1 cellular context compared by ENCODE assay signal in the genomic region with DNA sequence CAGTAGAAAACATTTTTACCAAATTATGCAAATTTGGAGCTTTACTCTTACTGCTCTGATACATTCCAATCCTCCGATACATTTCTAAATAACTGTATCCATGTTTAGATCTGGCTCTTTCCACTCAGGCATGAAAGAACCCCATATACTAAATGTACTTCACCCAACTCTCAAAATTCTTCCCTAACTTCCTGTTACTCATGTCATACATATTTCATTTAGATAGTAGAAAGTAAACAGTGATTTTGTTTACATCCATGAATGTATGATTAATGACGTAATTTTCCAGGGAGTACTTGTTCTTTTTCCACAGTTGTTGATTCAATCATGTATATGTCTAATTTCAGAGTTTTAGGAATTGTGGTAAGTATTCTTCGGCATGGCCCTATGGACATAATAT.
TF ChIP-seq lines count a peak whose summit lies in the region.

No MANE protein-coding gene starts in this region.

TF ChIP-seq in HepG2, 621 proteins besides CTCF, POLR2A, EP300 and RAD21 (continued from another document):
- no peak for TF ChIP-seq ZNF232 (CRISPR knock-in tag; IDR thresholded peaks at IDR 0.05; ENCODE audit: borderline replicate concordance)
- no peak for TF ChIP-seq SMC3 (IDR thresholded peaks at IDR 0.05; ENCODE audit: low read length)
- TF ChIP-seq, protein P1, sequence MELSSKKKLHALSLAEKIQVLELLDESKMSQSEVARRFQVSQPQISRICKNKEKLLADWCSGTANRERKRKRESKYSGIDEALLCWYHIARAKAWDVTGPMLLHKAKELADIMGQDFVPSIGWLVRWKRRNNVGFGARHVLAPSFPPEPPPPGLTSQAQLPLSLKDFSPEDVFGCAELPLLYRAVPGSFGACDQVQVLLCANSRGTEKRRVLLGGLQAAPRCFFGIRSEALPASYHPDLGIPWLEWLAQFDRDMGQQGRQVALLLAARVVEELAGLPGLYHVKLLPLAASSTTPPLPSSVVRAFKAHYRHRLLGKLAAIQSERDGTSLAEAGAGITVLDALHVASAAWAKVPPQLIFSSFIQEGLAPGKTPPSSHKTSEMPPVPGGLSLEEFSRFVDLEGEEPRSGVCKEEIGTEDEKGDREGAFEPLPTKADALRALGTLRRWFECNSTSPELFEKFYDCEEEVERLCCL (CRISPR knock-in tag; IDR thresholded peaks at IDR 0.05; ENCODE audit: borderline replicate concordance): no peak
- no peak for TF ChIP-seq ZNF777 (CRISPR knock-in tag; IDR thresholded peaks at IDR 0.05)
- TF ChIP-seq ZNF234 (CRISPR knock-in tag; conservative IDR thresholded peaks at IDR 0.05): no peak
- no peak for TF ChIP-seq ZNF33B (CRISPR knock-in tag; IDR thresholded peaks at IDR 0.05)
- peak; percentile 40; the same call in 1 of the 2 replicates for TF ChIP-seq CREB1 (IDR thresholded peaks at IDR 0.05)
- TF ChIP-seq CREB1 (CRISPR knock-in tag; IDR thresholded peaks at IDR 0.05): no peak
- TF ChIP-seq, protein P2, sequence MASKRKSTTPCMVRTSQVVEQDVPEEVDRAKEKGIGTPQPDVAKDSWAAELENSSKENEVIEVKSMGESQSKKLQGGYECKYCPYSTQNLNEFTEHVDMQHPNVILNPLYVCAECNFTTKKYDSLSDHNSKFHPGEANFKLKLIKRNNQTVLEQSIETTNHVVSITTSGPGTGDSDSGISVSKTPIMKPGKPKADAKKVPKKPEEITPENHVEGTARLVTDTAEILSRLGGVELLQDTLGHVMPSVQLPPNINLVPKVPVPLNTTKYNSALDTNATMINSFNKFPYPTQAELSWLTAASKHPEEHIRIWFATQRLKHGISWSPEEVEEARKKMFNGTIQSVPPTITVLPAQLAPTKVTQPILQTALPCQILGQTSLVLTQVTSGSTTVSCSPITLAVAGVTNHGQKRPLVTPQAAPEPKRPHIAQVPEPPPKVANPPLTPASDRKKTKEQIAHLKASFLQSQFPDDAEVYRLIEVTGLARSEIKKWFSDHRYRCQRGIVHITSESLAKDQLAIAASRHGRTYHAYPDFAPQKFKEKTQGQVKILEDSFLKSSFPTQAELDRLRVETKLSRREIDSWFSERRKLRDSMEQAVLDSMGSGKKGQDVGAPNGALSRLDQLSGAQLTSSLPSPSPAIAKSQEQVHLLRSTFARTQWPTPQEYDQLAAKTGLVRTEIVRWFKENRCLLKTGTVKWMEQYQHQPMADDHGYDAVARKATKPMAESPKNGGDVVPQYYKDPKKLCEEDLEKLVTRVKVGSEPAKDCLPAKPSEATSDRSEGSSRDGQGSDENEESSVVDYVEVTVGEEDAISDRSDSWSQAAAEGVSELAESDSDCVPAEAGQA (IDR thresholded peaks at IDR 0.05; ENCODE audit: low read depth): no peak
- TF ChIP-seq, protein P2 (CRISPR knock-in tag; IDR thresholded peaks at IDR 0.05; ENCODE audit: borderline replicate concordance): no peak
- TF ChIP-seq, protein P3, sequence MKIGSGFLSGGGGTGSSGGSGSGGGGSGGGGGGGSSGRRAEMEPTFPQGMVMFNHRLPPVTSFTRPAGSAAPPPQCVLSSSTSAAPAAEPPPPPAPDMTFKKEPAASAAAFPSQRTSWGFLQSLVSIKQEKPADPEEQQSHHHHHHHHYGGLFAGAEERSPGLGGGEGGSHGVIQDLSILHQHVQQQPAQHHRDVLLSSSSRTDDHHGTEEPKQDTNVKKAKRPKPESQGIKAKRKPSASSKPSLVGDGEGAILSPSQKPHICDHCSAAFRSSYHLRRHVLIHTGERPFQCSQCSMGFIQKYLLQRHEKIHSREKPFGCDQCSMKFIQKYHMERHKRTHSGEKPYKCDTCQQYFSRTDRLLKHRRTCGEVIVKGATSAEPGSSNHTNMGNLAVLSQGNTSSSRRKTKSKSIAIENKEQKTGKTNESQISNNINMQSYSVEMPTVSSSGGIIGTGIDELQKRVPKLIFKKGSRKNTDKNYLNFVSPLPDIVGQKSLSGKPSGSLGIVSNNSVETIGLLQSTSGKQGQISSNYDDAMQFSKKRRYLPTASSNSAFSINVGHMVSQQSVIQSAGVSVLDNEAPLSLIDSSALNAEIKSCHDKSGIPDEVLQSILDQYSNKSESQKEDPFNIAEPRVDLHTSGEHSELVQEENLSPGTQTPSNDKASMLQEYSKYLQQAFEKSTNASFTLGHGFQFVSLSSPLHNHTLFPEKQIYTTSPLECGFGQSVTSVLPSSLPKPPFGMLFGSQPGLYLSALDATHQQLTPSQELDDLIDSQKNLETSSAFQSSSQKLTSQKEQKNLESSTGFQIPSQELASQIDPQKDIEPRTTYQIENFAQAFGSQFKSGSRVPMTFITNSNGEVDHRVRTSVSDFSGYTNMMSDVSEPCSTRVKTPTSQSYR (CRISPR knock-in tag; IDR thresholded peaks at IDR 0.05; ENCODE audit: borderline replicate concordance): no peak
- TF ChIP-seq ZNF383 (CRISPR knock-in tag; IDR thresholded peaks at IDR 0.05; ENCODE audit: borderline replicate concordance): no peak
- no peak for TF ChIP-seq SMAD3 (CRISPR knock-in tag; IDR thresholded peaks at IDR 0.05)
- no peak for TF ChIP-seq MBD4 (IDR thresholded peaks at IDR 0.05; ENCODE audit: borderline replicate concordance, low read length)
- TF ChIP-seq ATF7 (IDR thresholded peaks at IDR 0.05): peak; percentile 91
- no peak for TF ChIP-seq ATF7 (CRISPR knock-in tag; IDR thresholded peaks at IDR 0.05)
